24 cellular contexts compared by ENCODE assay signal in genomic region chr20:62002882-62003480, GRCh38.
"Had no signal": no experiment of that assay in that cellular context is flagged by ENCODE, and none has a peak within 500 bp of the region (broad histone marks: within the 10 kb centered on the region; RNA-seq: fewer than 3 reads in every experiment).

No MANE protein-coding gene starts in this region.

- H3K4me3 ChIP-seq: esophagus squamous epithelium, spleen, thoracic aorta had no signal

- H3K27ac ChIP-seq: epithelial cell of prostate, esophagus squamous epithelium, parathyroid adenoma, spleen, thoracic aorta had no signal

- H3K9me3 ChIP-seq: esophagus squamous epithelium, spleen, thoracic aorta had no signal

- ATAC-seq: activated CD4-positive, CD25-positive, alpha-beta regulatory T cell treated with anti-CD3 and anti-CD28 coated beads, Interleukin-2, amount 50 U/mL, for 24 hours; naive thymus-derived CD4-positive, alpha-beta T cell; right cardiac atrium had no signal

- DNase-seq: activated CD4-positive, alpha-beta T cell treated with anti-CD3 and anti-CD28 coated beads for 48 hours; activated CD4-positive, alpha-beta T cell treated with anti-CD3 and anti-CD28 coated beads, Interleukin-2, amount 50 U/mL, for 48 hours; activated CD8-positive, alpha-beta memory T cell treated with anti-CD3 and anti-CD28 coated beads for 24 hours; activated CD8-positive, alpha-beta memory T cell treated with anti-CD3 and anti-CD28 coated beads, Interleukin-2, amount 50 U/mL, for 48 hours; activated gamma-delta T cell; activated naive CD4-positive, alpha-beta T cell treated with anti-CD3 and anti-CD28 coated beads, Interleukin-2, amount 10 ng/mL, durations not matched to agents 7 days and 5 days; activated T-cell treated with anti-CD3 and anti-CD28 coated beads, Interleukin-2, amount 50 U/mL, for 24 hours; amniotic stem cell; dermis blood vessel endothelial cell; effector CD8-positive, alpha-beta T cell; esophagus squamous epithelium; foreskin melanocyte; islet precursor cell; naive thymus-derived CD4-positive, alpha-beta T cell; spleen; stimulated activated naive CD4-positive, alpha-beta T cell treated with Interleukin-2 at 50 U/mL for 16 hours; trophoblast cell had no signal

- H3K9ac ChIP-seq: parathyroid adenoma had no signal

- H3K4me1 ChIP-seq: esophagus squamous epithelium, parathyroid adenoma, spleen had no signal

- H3K27me3 Mint-ChIP-seq: activated naive CD4-positive, alpha-beta T cell treated with anti-CD3 and anti-CD28 coated beads, Interleukin-2, amount 10 ng/mL, durations not matched to agents 7 days and 5 days; activated T-cell treated with anti-CD3 and anti-CD28 coated beads, Interleukin-2, amount 50 U/mL, for 24 hours; central memory CD8-positive, alpha-beta T cell; naive thymus-derived CD4-positive, alpha-beta T cell had no signal

- H3K4me3 Mint-ChIP-seq: activated naive CD4-positive, alpha-beta T cell treated with anti-CD3 and anti-CD28 coated beads, Interleukin-2, amount 10 ng/mL, durations not matched to agents 7 days and 5 days; activated T-cell treated with anti-CD3 and anti-CD28 coated beads, Interleukin-2, amount 50 U/mL, for 24 hours; central memory CD8-positive, alpha-beta T cell; mesothelial cell of epicardium; naive thymus-derived CD4-positive, alpha-beta T cell had no signal

- H3K27me3 ChIP-seq: esophagus squamous epithelium, spleen had no signal

- H3K27ac Mint-ChIP-seq: activated T-cell treated with anti-CD3 and anti-CD28 coated beads, Interleukin-2, amount 50 U/mL, for 24 hours; mesothelial cell of epicardium had no signal

- H3K4me1 Mint-ChIP-seq: activated naive CD4-positive, alpha-beta T cell treated with anti-CD3 and anti-CD28 coated beads, Interleukin-2, amount 10 ng/mL, durations not matched to agents 7 days and 5 days; mesothelial cell of epicardium had no signal

- H3K9me3 Mint-ChIP-seq: activated naive CD4-positive, alpha-beta T cell treated with anti-CD3 and anti-CD28 coated beads, Interleukin-2, amount 10 ng/mL, durations not matched to agents 7 days and 5 days; activated T-cell treated with anti-CD3 and anti-CD28 coated beads, Interleukin-2, amount 50 U/mL, for 24 hours; central memory CD8-positive, alpha-beta T cell; naive thymus-derived CD4-positive, alpha-beta T cell had no signal
